Comparison of ENCODE assay signal across 21 cellular contexts in genomic region chr3:54621181-54621580, GRCh38.
A peak's percentile ranks its signal among the peaks of the same experiment; 100 is the strongest.
DNase-seq lines count a peak whose midpoint lies in the region; ATAC-seq and TF ChIP-seq lines count a peak whose summit lies in the region.
"Had no signal": no experiment of that assay in that cellular context is flagged by ENCODE, and none has a peak within 500 bp of the region (broad histone marks: within the 10 kb centered on the region; RNA-seq: fewer than 3 reads in every experiment).

No MANE protein-coding gene starts in this region.

- no peak overlapping the region for H3K4me3 ChIP-seq in body of pancreas
- H3K4me3 ChIP-seq: cardiac muscle cell, HAP-1, heart left ventricle, lung, skin epidermis had no signal

- H3K27ac ChIP-seq in body of pancreas, result no peak overlapping the region
- H3K27ac ChIP-seq: cardiac muscle cell, heart left ventricle, skin epidermis had no signal

- H3K27me3 ChIP-seq in body of pancreas, result peaks cover 0 to 6% of the 10 kb centered on the region in 2 donors
- H3K27me3 ChIP-seq: cardiac muscle cell, heart left ventricle had no signal

- no peaks in the 10 kb centered on the region for H3K9me3 ChIP-seq in body of pancreas
- H3K9me3 ChIP-seq: HAP-1, heart left ventricle had no signal

- 68 to 70% methylated on average over 8 of the region's 8 CpGs for WGBS in body of pancreas, 2 donors

- no peak for ATAC-seq in GM21390 (IDR thresholded peaks at IDR 0.05; ENCODE audit: unreplicated experiment)
- ATAC-seq in body of pancreas, result no peak
- ATAC-seq: heart left ventricle; naive thymus-derived CD4-positive, alpha-beta T cell had no signal

- no peaks in the 10 kb centered on the region for H3K36me3 ChIP-seq in body of pancreas (replicated peaks in 1 of 2; ENCODE audit: insufficient read depth in 1 of 2, low read depth in 2 of 2)
- H3K36me3 ChIP-seq: cardiac muscle cell, HAP-1, heart left ventricle had no signal

- no peaks in the 10 kb centered on the region for H3K4me1 ChIP-seq in body of pancreas
- H3K4me1 ChIP-seq: HAP-1, heart left ventricle had no signal

- DNase-seq in Ammon's horn (ENCODE audit: low spot score), result peak; percentile 9
- peak; percentile 72 for DNase-seq in Daoy (ENCODE audit: low read depth)
- peak; percentile 82 for DNase-seq in NCI-H82 (lab: John Stamatoyannopoulos, UW)
- peak; percentile 56 for DNase-seq in cerebellum (ENCODE audit: low spot score)
- no peak for DNase-seq in activated CD8-positive, alpha-beta memory T cell treated with anti-CD3 and anti-CD28 coated beads, Interleukin-2, amount 50 U/mL, for 4 hours
- no peak for DNase-seq in dedifferentiated amniotic fluid mesenchymal stem cell (ENCODE audit: extremely low spot score)
- no peak for DNase-seq in body of pancreas
- DNase-seq: activated CD4-positive, CD25-positive, alpha-beta regulatory T cell; Calu3; effector CD4-positive, alpha-beta T cell; heart left ventricle; naive thymus-derived CD4-positive, alpha-beta T cell; NCI-H1436; NCI-H526; posterior cingulate gyrus; RPMI8226 had no signal

- intact Hi-C loops in body of pancreas (cut with DNase I), result no loop called here

- TF ChIP-seq CTCF in body of pancreas (IDR thresholded peaks at IDR 0.05), result no peak

- no peak for TF ChIP-seq POLR2A in body of pancreas (IDR thresholded peaks at IDR 0.05)

Comparison
In these comparisons a context has a peak if more than half of its experiments do, and no peak if none do; other contexts are left out.
1. DNase-seq: peak in Ammon's horn (single experiment), Daoy (single experiment), NCI-H82 (single experiment) and cerebellum (single experiment); none in activated CD8-positive, alpha-beta memory T cell treated with anti-CD3 and anti-CD28 coated beads, Interleukin-2, amount 50 U/mL, for 4 hours (single experiment), dedifferentiated amniotic fluid mesenchymal stem cell (single experiment) and body of pancreas (0 of 4).